In genomic region chr9:134323741-134324358, GRCh38 we compare ENCODE assay signal across 1 cellular context.
TF ChIP-seq lines count a peak whose summit lies in the region.

No MANE protein-coding gene starts in this region.

TF ChIP-seq in HepG2, 621 proteins besides CTCF, POLR2A, EP300 and RAD21 (continued from another document and continues in another):
- no peak for TF ChIP-seq POLR2AphosphoS2 (IDR thresholded peaks at IDR 0.05; ENCODE audit: low read depth, low read length)
- TF ChIP-seq DBP (CRISPR knock-in tag; IDR thresholded peaks at IDR 0.05; ENCODE audit: not compliant biosample characterization) = no peak
- peak; percentile 74; the same call in 1 of the 2 replicates for TF ChIP-seq ZNF790 (CRISPR knock-in tag; IDR thresholded peaks at IDR 0.05; ENCODE audit: borderline replicate concordance)
- TF ChIP-seq HMGXB3 (CRISPR knock-in tag; IDR thresholded peaks at IDR 0.05; ENCODE audit: borderline replicate concordance) = peak; percentile 91
- TF ChIP-seq ZNF33A (CRISPR knock-in tag; IDR thresholded peaks at IDR 0.05; ENCODE audit: borderline replicate concordance) = no peak
- TF ChIP-seq RNF2 (conservative IDR thresholded peaks at IDR 0.05; ENCODE audit: low read depth) = peak; percentile 81
- TF ChIP-seq FOXK1 (CRISPR knock-in tag; IDR thresholded peaks at IDR 0.05; ENCODE audit: borderline replicate concordance, low read depth) = peak; percentile 60; the same call in 1 of the 2 replicates
- TF ChIP-seq ZBTB8A (CRISPR knock-in tag; IDR thresholded peaks at IDR 0.05; ENCODE audit: borderline replicate concordance, low read depth) = no peak
- 0 out of 2 replicates have a peak, but pooled peaks have one; percentile 57 for TF ChIP-seq ZBED4 (CRISPR knock-in tag; IDR thresholded peaks at IDR 0.05; ENCODE audit: borderline replicate concordance)
- no peak for TF ChIP-seq CSRNP2 (CRISPR knock-in tag; conservative IDR thresholded peaks at IDR 0.05; ENCODE audit: low read depth)
- TF ChIP-seq RORA (CRISPR knock-in tag; IDR thresholded peaks at IDR 0.05) = no peak
- peak; percentile 39; the same call in 1 of the 2 replicates for TF ChIP-seq ZNF598 (CRISPR knock-in tag; IDR thresholded peaks at IDR 0.05; ENCODE audit: borderline replicate concordance)
- peak; percentile 85; the same call in 1 of the 2 replicates for TF ChIP-seq SALL2 (CRISPR knock-in tag; IDR thresholded peaks at IDR 0.05)
- TF ChIP-seq KIAA2018 (CRISPR knock-in tag; IDR thresholded peaks at IDR 0.05; ENCODE audit: borderline replicate concordance) = no peak
- TF ChIP-seq DDIT3 (CRISPR knock-in tag; IDR thresholded peaks at IDR 0.05) = no peak
- peak; percentile 90 for TF ChIP-seq REL (CRISPR knock-in tag; conservative IDR thresholded peaks at IDR 0.05)
- no peak for TF ChIP-seq TBP (CRISPR knock-in tag; IDR thresholded peaks at IDR 0.05)
- TF ChIP-seq ARNT2 (CRISPR knock-in tag; IDR thresholded peaks at IDR 0.05; ENCODE audit: low read depth) = peak; percentile 84
- 0 out of 2 replicates have a peak, but pooled peaks have one; percentile 50 for TF ChIP-seq HMG20A (CRISPR knock-in tag; IDR thresholded peaks at IDR 0.05; ENCODE audit: borderline replicate concordance)
- TF ChIP-seq SMARCC2 (IDR thresholded peaks at IDR 0.05) = no peak
- no peak for TF ChIP-seq STAT5B (CRISPR knock-in tag; IDR thresholded peaks at IDR 0.05)
- TF ChIP-seq FUBP1 (CRISPR knock-in tag; IDR thresholded peaks at IDR 0.05; ENCODE audit: borderline replicate concordance) = no peak
- TF ChIP-seq ZNF773 (CRISPR knock-in tag; IDR thresholded peaks at IDR 0.05; ENCODE audit: borderline replicate concordance) = peak; percentile 54; the same call in 1 of the 2 replicates
- no peak for TF ChIP-seq NR3C1 (CRISPR knock-in tag; IDR thresholded peaks at IDR 0.05)
- no peak for TF ChIP-seq ZSCAN22 (CRISPR knock-in tag; IDR thresholded peaks at IDR 0.05)
- peak; percentile 63; the same call in 1 of the 2 replicates for TF ChIP-seq IRF2 (CRISPR knock-in tag; IDR thresholded peaks at IDR 0.05)
